Comparison of ENCODE assay signal across 1 cellular context in the genomic region with DNA sequence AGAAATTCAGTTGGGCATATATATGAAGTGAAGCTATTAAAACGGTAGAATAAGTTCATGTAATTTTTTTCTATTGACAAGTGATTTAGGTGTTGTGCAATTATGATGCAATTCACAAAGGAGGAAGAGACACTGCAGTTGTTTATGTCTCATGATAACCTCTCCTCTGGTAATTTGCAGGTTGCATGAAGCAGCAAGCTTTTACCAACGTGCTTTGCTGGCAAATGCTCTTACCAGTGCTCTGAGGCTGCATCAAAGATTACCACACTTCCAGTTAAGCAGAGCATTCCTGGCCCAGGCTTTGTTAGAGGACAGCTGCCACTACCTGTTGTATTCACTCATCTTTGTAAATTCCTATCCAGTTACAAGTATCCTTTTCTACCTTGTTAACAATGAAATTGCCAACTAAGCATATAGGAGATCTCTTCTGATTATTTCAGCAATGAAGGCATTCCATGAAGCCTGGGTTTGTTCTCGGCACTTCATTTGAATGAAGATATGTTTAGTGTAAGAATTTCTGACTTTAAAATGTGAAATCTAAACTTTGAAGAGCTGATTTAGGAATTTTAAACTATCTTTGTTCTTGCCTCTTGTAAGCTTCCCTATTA.
TF ChIP-seq lines count a peak whose summit lies in the region.

No MANE protein-coding gene starts in this region.

TF ChIP-seq in SK-N-SH, 30 proteins besides CTCF, POLR2A, EP300 and RAD21 (continued from another document):
- TF ChIP-seq, protein P1, sequence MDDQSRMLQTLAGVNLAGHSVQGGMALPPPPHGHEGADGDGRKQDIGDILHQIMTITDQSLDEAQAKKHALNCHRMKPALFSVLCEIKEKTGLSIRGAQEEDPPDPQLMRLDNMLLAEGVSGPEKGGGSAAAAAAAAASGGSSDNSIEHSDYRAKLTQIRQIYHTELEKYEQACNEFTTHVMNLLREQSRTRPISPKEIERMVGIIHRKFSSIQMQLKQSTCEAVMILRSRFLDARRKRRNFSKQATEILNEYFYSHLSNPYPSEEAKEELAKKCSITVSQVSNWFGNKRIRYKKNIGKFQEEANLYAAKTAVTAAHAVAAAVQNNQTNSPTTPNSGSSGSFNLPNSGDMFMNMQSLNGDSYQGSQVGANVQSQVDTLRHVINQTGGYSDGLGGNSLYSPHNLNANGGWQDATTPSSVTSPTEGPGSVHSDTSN (IDR thresholded peaks at IDR 0.05) = no peak
- TF ChIP-seq GABPA (IDR thresholded peaks at IDR 0.05; ENCODE audit: low read depth) = no peak
- TF ChIP-seq ELF1 (IDR thresholded peaks at IDR 0.05) = no peak
- TF ChIP-seq, protein P2, sequence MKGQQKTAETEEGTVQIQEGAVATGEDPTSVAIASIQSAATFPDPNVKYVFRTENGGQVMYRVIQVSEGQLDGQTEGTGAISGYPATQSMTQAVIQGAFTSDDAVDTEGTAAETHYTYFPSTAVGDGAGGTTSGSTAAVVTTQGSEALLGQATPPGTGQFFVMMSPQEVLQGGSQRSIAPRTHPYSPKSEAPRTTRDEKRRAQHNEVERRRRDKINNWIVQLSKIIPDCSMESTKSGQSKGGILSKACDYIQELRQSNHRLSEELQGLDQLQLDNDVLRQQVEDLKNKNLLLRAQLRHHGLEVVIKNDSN (IDR thresholded peaks at IDR 0.05; ENCODE audit: borderline replicate concordance, low read depth) = no peak
- TF ChIP-seq, protein P3, sequence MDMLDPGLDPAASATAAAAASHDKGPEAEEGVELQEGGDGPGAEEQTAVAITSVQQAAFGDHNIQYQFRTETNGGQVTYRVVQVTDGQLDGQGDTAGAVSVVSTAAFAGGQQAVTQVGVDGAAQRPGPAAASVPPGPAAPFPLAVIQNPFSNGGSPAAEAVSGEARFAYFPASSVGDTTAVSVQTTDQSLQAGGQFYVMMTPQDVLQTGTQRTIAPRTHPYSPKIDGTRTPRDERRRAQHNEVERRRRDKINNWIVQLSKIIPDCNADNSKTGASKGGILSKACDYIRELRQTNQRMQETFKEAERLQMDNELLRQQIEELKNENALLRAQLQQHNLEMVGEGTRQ (IDR thresholded peaks at IDR 0.05; ENCODE audit: borderline replicate concordance, low read depth, low read length) = no peak
- TF ChIP-seq EZH2phosphoT487 (IDR thresholded peaks at IDR 0.05; ENCODE audit: borderline replicate concordance, low read depth) = no peak
TF ChIP-seq in SK-N-SH: peak in this region for 0.
